ENCODE assay signal across 15 cellular contexts in genomic region chrX:13764284-13764683, GRCh38. TPM values are rescaled to one million over a fixed set of nuclear protein-coding genes. Genes with fewer than 3 reads are reported as not detected.
DNase-seq lines count a peak whose midpoint lies in the region; ATAC-seq and TF ChIP-seq lines count a peak whose summit lies in the region.
"Had no signal": no experiment of that assay in that cellular context is flagged by ENCODE, and none has a peak within 500 bp of the region (broad histone marks: within the 10 kb centered on the region; RNA-seq: fewer than 3 reads in every experiment).

No MANE protein-coding gene starts in this region.

- 65% methylated on average over 7 of the region's 7 CpGs for WGBS in esophagus muscularis mucosa

- H3K9me3 Mint-ChIP-seq in CD14-positive monocyte (peaks cover 0 to 3% (median 0%) of the 10 kb centered on the region in 7 donors), progenitor cell of endocrine pancreas (ENCODE audit: low read depth) (peaks cover 6% of the 10 kb centered on the region)
- H3K9me3 Mint-ChIP-seq: activated CD4-positive, alpha-beta T cell treated with anti-CD3 and anti-CD28 coated beads, Interleukin-2, amount 10 ng/mL, durations not matched to agents 24 days and 14 days; stimulated activated memory B cell treated with anti-CD40 and anti-IgM and Interleukin-4, amounts not matched to agents 10 μg/mL and 1 μg/mL and 100 μg/mL, for 72 hours had no signal

- no peak for ATAC-seq in GM21723 (IDR thresholded peaks at IDR 0.05; ENCODE audit: unreplicated experiment)
- ATAC-seq: stimulated activated memory B cell treated with anti-CD40 and anti-IgM and Interleukin-4, amounts not matched to agents 10 μg/mL and 1 μg/mL and 100 μg/mL, for 72 hours had no signal

- H3K36me3 Mint-ChIP-seq in CD14-positive monocyte (peaks cover 29 to 34% of the 10 kb centered on the region in 2 donors), progenitor cell of endocrine pancreas (ENCODE audit: insufficient read depth) (peaks cover 23% of the 10 kb centered on the region)

- no peak for TF ChIP-seq POLR2A in esophagus muscularis mucosa (IDR thresholded peaks at IDR 0.05; ENCODE audit: low read depth)

- intact Hi-C loops in CD14-positive monocyte (cut with micrococcal nuclease): loop anchor here in 1 of 2 donors (10.0 kb wide), 1 partner anchor 271 kb away; no protein-coding TSS in a partner anchor
- intact Hi-C loops in esophagus muscularis mucosa (cut with DNase I): no loop called here

- TF ChIP-seq EP300 in esophagus muscularis mucosa (IDR thresholded peaks at IDR 0.05): no peak

- peak overlapping the region; percentile 15 to 55 (median 28) for H3K27ac ChIP-seq in esophagus muscularis mucosa (replicated peaks in 1 of 4)
- H3K27ac ChIP-seq: epithelial cell of prostate had no signal

- H3K4me1 Mint-ChIP-seq in CD14-positive monocyte: peaks cover 51% of the 10 kb centered on the region
- H3K4me1 Mint-ChIP-seq in progenitor cell of endocrine pancreas (ENCODE audit: low read depth): peaks cover 3% of the 10 kb centered on the region
- H3K4me1 Mint-ChIP-seq: activated CD4-positive, alpha-beta T cell treated with anti-CD3 and anti-CD28 coated beads, Interleukin-2, amount 10 ng/mL, durations not matched to agents 24 days and 14 days had no signal

- peaks cover 6 to 27% (median 14%) of the 10 kb centered on the region in 4 donors for H3K4me1 ChIP-seq in esophagus muscularis mucosa
- H3K4me1 ChIP-seq: BE2C had no signal

- TF ChIP-seq CTCF in CD14-positive monocyte (IDR thresholded peaks at IDR 0.05): no peak
- TF ChIP-seq CTCF in esophagus muscularis mucosa (IDR thresholded peaks at IDR 0.05): no peak
- TF ChIP-seq CTCF in progenitor cell of endocrine pancreas (IDR thresholded peaks at IDR 0.05; ENCODE audit: unreplicated experiment): no peak

- H3K4me3 Mint-ChIP-seq in CD14-positive monocyte: peak overlapping the region; percentile 20 to 51
- no peak overlapping the region for H3K4me3 Mint-ChIP-seq in progenitor cell of endocrine pancreas (ENCODE audit: low read depth)
- H3K4me3 Mint-ChIP-seq: activated CD4-positive, alpha-beta T cell treated with anti-CD3 and anti-CD28 coated beads, Interleukin-2, amount 10 ng/mL, durations not matched to agents 24 days and 14 days; stimulated activated memory B cell treated with anti-CD40 and anti-IgM and Interleukin-4, amounts not matched to agents 10 μg/mL and 1 μg/mL and 100 μg/mL, for 72 hours had no signal

- H3K9me3 ChIP-seq in esophagus muscularis mucosa: no peaks in the 10 kb centered on the region
- H3K9me3 ChIP-seq: BE2C, body of pancreas had no signal

- H3K36me3 ChIP-seq in esophagus muscularis mucosa: peaks cover 0 to 46% (median 42%) of the 10 kb centered on the region in 4 donors
- H3K36me3 ChIP-seq: BE2C had no signal

- no peak for DNase-seq in CD14-positive monocyte (ENCODE audit: low spot score)
- peak; percentile 11 for DNase-seq in NOMO-1 treated with dmso at 0.1 percent for 144 hours (lab: John Stamatoyannopoulos, UW; ENCODE audit: unreplicated experiment)
- no peak for DNase-seq in esophagus muscularis mucosa (ENCODE audit: extremely low spot score)
- no peak for DNase-seq in progenitor cell of endocrine pancreas (ENCODE audit: low spot score, unreplicated experiment)
- DNase-seq in NCI-H146 treated with DMSO at 0.1 percent for 48 hours (lab: John Stamatoyannopoulos, UW; ENCODE audit: unreplicated experiment): no peak
- no peak for DNase-seq in ecto neural progenitor cell (ENCODE audit: low spot score)
- no peak for DNase-seq in NCI-H2171 (lab: John Stamatoyannopoulos, UW)
- DNase-seq: activated CD4-positive, alpha-beta T cell treated with anti-CD3 and anti-CD28 coated beads, Interleukin-2, amount 10 ng/mL, durations not matched to agents 24 days and 14 days; NCI-H187; NK-92 treated with Interleukin-12 subunit alpha and Interleukin-12 subunit beta, amount 100 ng/mL, for 24 hours had no signal

- H3K27me3 Mint-ChIP-seq in CD14-positive monocyte (ENCODE audit: low read depth in 3 of 3): peaks cover 0 to 8% (median 0%) of the 10 kb centered on the region in 3 donors
- H3K27me3 Mint-ChIP-seq in progenitor cell of endocrine pancreas: no peaks in the 10 kb centered on the region
- H3K27me3 Mint-ChIP-seq: activated CD4-positive, alpha-beta T cell treated with anti-CD3 and anti-CD28 coated beads, Interleukin-2, amount 10 ng/mL, durations not matched to agents 24 days and 14 days; stimulated activated memory B cell treated with anti-CD40 and anti-IgM and Interleukin-4, amounts not matched to agents 10 μg/mL and 1 μg/mL and 100 μg/mL, for 72 hours had no signal

- no peaks in the 10 kb centered on the region for H3K27me3 ChIP-seq in esophagus muscularis mucosa
- H3K27me3 ChIP-seq: BE2C, body of pancreas had no signal

- H3K27ac Mint-ChIP-seq in CD14-positive monocyte (peak overlapping the region in 3 of 7 donors; percentile 5 to 66 (median 19)), progenitor cell of endocrine pancreas (peak overlapping the region; percentile 33)
- H3K27ac Mint-ChIP-seq: activated CD4-positive, alpha-beta T cell treated with anti-CD3 and anti-CD28 coated beads, Interleukin-2, amount 10 ng/mL, durations not matched to agents 24 days and 14 days; stimulated activated memory B cell treated with anti-CD40 and anti-IgM and Interleukin-4, amounts not matched to agents 10 μg/mL and 1 μg/mL and 100 μg/mL, for 72 hours had no signal

- H3K4me3 ChIP-seq in esophagus muscularis mucosa: no peak overlapping the region
- H3K4me3 ChIP-seq: body of pancreas had no signal

RNA-seq across cellular contexts. Expression of gene OFD1, which starts 29.7 kb away (rescaled TPM):
- 1 to 10 TPM; 2.4 to 2.9 TPM for polyA plus RNA-seq in CD14-positive monocyte
- total RNA-seq in esophagus muscularis mucosa (10 to 100 TPM; 12.6 to 17.2 (median 14.8) TPM), progenitor cell of endocrine pancreas (58.5 and 65.4 TPM in 2 replicates)

RNA-seq across cellular contexts. Expression of gene TRAPPC2, which starts 29.9 kb away (rescaled TPM):
- 10 to 100 TPM; 12.2 to 18.3 TPM for polyA plus RNA-seq in CD14-positive monocyte
- total RNA-seq in esophagus muscularis mucosa (10 to 100 TPM; 13.1 to 20.4 (median 15.2) TPM), progenitor cell of endocrine pancreas (22.6 and 23.4 TPM in 2 replicates)

RNA-seq across cellular contexts. Expression of gene GPM6B, which starts 52.6 kb away (rescaled TPM):
- polyA plus RNA-seq in CD14-positive monocyte: not detected
- 10 to 100 TPM; 33.2 to 57.2 (median 45.2) TPM for total RNA-seq in esophagus muscularis mucosa
- 20.4 and 21.8 TPM in 2 replicates for total RNA-seq in progenitor cell of endocrine pancreas
- total RNA-seq: activated CD4-positive, alpha-beta T cell treated with anti-CD3 and anti-CD28 coated beads, Interleukin-2, amount 10 ng/mL, durations not matched to agents 24 days and 14 days had no signal
